In genomic region chr9:32552172-32552872, GRCh38 we compare ENCODE assay signal across 8 cellular contexts. TPM values are rescaled to one million over a fixed set of nuclear protein-coding genes. Genes with fewer than 3 reads are reported as not detected.
DNase-seq lines count a peak whose midpoint lies in the region; ATAC-seq and TF ChIP-seq lines count a peak whose summit lies in the region.

SMIM27 (plus strand) TSS chr9:32552327; CDS start chr9:32552435, 108 bp downstream.
TOPORS (minus strand) TSS chr9:32552586; CDS start chr9:32552436, 150 bp downstream.

- no peak for TF ChIP-seq POLR2A in lower leg skin (IDR thresholded peaks at IDR 0.05)

- H3K36me3 ChIP-seq in CD4-positive, alpha-beta memory T cell (ENCODE audit: insufficient read depth, low read length) = no peaks in the 10 kb centered on the region

- H3K9me3 ChIP-seq in CD4-positive, alpha-beta memory T cell (ENCODE audit: control insufficient read depth in 1 of 2, low read length in 2 of 2) = no peaks in the 10 kb centered on the region

- POLR2A ChIA-PET in CD4-positive, alpha-beta memory T cell (lab: Charles Lee; ENCODE audit: partially characterized antibody) = interaction anchor here (0.8 to 4.7 kb wide), 8 partner anchors 10 to 1204 kb away, joined by 3 to 69 read pairs (median 16); partner anchors contain the start of genes ACO1, DNAJA1, NDUFB6 and RIGI

- peak within 1 kb of the TSS; percentile 92 to 100 (median 98) for H3K27ac Mint-ChIP-seq in CD4-positive, alpha-beta memory T cell

- intact Hi-C loops in CD4-positive, alpha-beta memory T cell (cut with micrococcal nuclease) = loop anchor here (1.0 kb wide), 4 partner anchors 21 to 473 kb away; partner anchors contain the start of genes ACO1, APTX, DNAJA1 and NDUFB6
- intact Hi-C loops in lower leg skin (cut with DNase I; ENCODE audit: low total_unique reads) = no loop called here

- H3K4me3 ChIP-seq in CD4-positive, alpha-beta memory T cell (ENCODE audit: low read length in 2 of 2) = peak within 1 kb of the TSS; percentile 93 to 98
- H3K4me3 ChIP-seq in lower leg skin (ENCODE audit: low read depth, poor library complexity, severe bottlenecking) = peak within 1 kb of the TSS; percentile 66

- no peaks in the 10 kb centered on the region for H3K27me3 Mint-ChIP-seq in CD4-positive, alpha-beta memory T cell

- DNase-seq in CD4-positive, alpha-beta memory T cell = peak; percentile 86 to 94 (median 88)
- DNase-seq in HK-2 (ENCODE audit: unreplicated experiment) (peak; percentile 76), NCI-H82 treated with DMSO at 0.1 percent for 48 hours (lab: John Stamatoyannopoulos, UW; ENCODE audit: unreplicated experiment) (peak; percentile 68), dermis microvascular lymphatic vessel endothelial cell (ENCODE audit: low read depth in 2 of 2) (peak; percentile 78 to 94), lower leg skin (ENCODE audit: low spot score in 2 of 2) (peak; percentile 83 to 98)
- peak; percentile 88 to 92 for DNase-seq in activated CD4-positive, alpha-beta T cell treated with anti-CD3 and anti-CD28 coated beads, Interleukin-2, amount 50 U/mL, for 48 hours
- DNase-seq in stimulated activated CD4-positive, alpha-beta T cell treated with anti-CD3 and anti-CD28 coated beads, Interleukin-4, amount 100 ng/mL, for 48 hours (ENCODE audit: low read depth in 2 of 2) = peak; percentile 82 to 84

- peaks cover 0 to 3% (median 0%) of the 10 kb centered on the region in 8 donors for H3K9me3 Mint-ChIP-seq in CD4-positive, alpha-beta memory T cell

- 0% methylated on average over 45 to 46 of the region's 46 CpGs for WGBS in lower leg skin, 2 donors

- H3K27me3 ChIP-seq in CD4-positive, alpha-beta memory T cell (ENCODE audit: insufficient read depth, low read length) = no peaks in the 10 kb centered on the region

- peaks cover 4 to 34% of the 10 kb centered on the region in 2 donors for H3K36me3 Mint-ChIP-seq in CD4-positive, alpha-beta memory T cell

- peak; percentile 72 for ATAC-seq in GM19455 (IDR thresholded peaks at IDR 0.05; ENCODE audit: unreplicated experiment)

- peaks cover 38% of the 10 kb centered on the region for H3K4me1 ChIP-seq in CD4-positive, alpha-beta memory T cell (ENCODE audit: insufficient read depth, low read length)

- CTCF ChIA-PET in CD4-positive, alpha-beta memory T cell (lab: Charles Lee; ENCODE audit: partially characterized antibody) = interaction anchor here (1.2 to 5.8 kb wide), 4 partner anchors 21 to 173 kb away, joined by 6 to 72 read pairs (median 28); partner anchors contain the start of genes NDUFB6 and RIGI

- peak within 1 kb of the TSS; percentile 92 to 99 (median 97) for H3K4me3 Mint-ChIP-seq in CD4-positive, alpha-beta memory T cell

- H3K27ac ChIP-seq in CD4-positive, alpha-beta memory T cell (ENCODE audit: low read depth, low read length) = peak within 1 kb of the TSS; percentile 88

- TF ChIP-seq CTCF in lower leg skin (IDR thresholded peaks at IDR 0.05) = no peak

- H3K4me1 Mint-ChIP-seq in CD4-positive, alpha-beta memory T cell = peaks cover 27 to 61% (median 47%) of the 10 kb centered on the region in 4 donors

RNA-seq across cellular contexts. Expression of gene SMIM27, which starts in this region (rescaled TPM):
- total RNA-seq in CD4-positive, alpha-beta memory T cell = 10 to 100 TPM; 32.1 to 37.8 TPM
- polyA plus RNA-seq in CD4-positive, alpha-beta memory T cell = 100 to 1,000 TPM in 1 of 2 donors, 10 to 100 TPM in 1; 42.4 to 115 TPM
- total RNA-seq in dermis microvascular lymphatic vessel endothelial cell (1.1 and 5.3 TPM in 2 replicates), lower leg skin (1 to 10 TPM; 4.2 to 9.5 (median 7.0) TPM)

RNA-seq across cellular contexts. Expression of gene TOPORS, which starts in this region (rescaled TPM):
- 10 to 100 TPM; 24.1 to 24.6 TPM for total RNA-seq in CD4-positive, alpha-beta memory T cell
- 10 to 100 TPM; 24.4 to 32.4 TPM for polyA plus RNA-seq in CD4-positive, alpha-beta memory T cell
- 24.3 and 29.3 TPM in 2 replicates for total RNA-seq in dermis microvascular lymphatic vessel endothelial cell
- total RNA-seq in lower leg skin = 10 to 100 TPM; 18.1 to 21.5 (median 18.3) TPM

Comparison
In these comparisons a context has a peak if more than half of its experiments do, and no peak if none do; other contexts are left out.
1. Peak in every context shown above with its lines: DNase-seq, ATAC-seq, H3K4me3 ChIP-seq and H3K27ac ChIP-seq.